In genomic region chr13:89955773-89956172, GRCh38 we compare ENCODE assay signal across 33 cellular contexts.
"Had no signal": no experiment of that assay in that cellular context is flagged by ENCODE, and none has a peak within 500 bp of the region (broad histone marks: within the 10 kb centered on the region; RNA-seq: fewer than 3 reads in every experiment).

No MANE protein-coding gene starts in this region.

- H3K27me3 ChIP-seq: ascending aorta, body of pancreas, brain microvascular endothelial cell, breast epithelium, cardiac muscle cell had no signal

- ATAC-seq: activated naive CD4-positive, alpha-beta T cell treated with anti-CD3 and anti-CD28 coated beads, Interleukin-2, amount 50 U/mL, for 72 hours; activated naive CD8-positive, alpha-beta T cell treated with anti-CD3 and anti-CD28 coated beads, Interleukin-2, amount 50 U/mL, for 24 hours; activated T-cell treated with anti-CD3 and anti-CD28 coated beads, Interleukin-2, amount 50 U/mL, for 4 hours; activated T-cell treated with anti-CD3 and anti-CD28 coated beads, Interleukin-2, amount 50 U/mL, for 72 hours; activated T-helper 17 cell treated with anti-CD3 and anti-CD28 coated beads, Interleukin-2, amount 50 U/mL, for 72 hours; body of pancreas had no signal

- H3K9me3 ChIP-seq: ascending aorta, body of pancreas had no signal

- H3K4me3 ChIP-seq: ascending aorta, body of pancreas, breast epithelium, cardiac muscle cell had no signal

- FAIRE-seq: astrocyte, bronchial epithelial cell had no signal

- DNase-seq: activated effector memory CD4-positive, alpha-beta T cell treated with anti-CD3 and anti-CD28 coated beads, Interleukin-2, amount 50 U/mL, for 16 hours; activated effector memory CD4-positive, alpha-beta T cell treated with Interleukin-2 at 50 U/mL for 16 hours; activated gamma-delta T cell; activated gamma-delta T cell treated with Interleukin-2 at 50 U/mL for 16 hours; activated naive CD4-positive, alpha-beta T cell; activated naive CD4-positive, alpha-beta T cell treated with anti-CD3 and anti-CD28 coated beads for 36 hours; activated naive CD4-positive, alpha-beta T cell treated with anti-CD3 and anti-CD28 coated beads, Interleukin-2, amount 10 ng/mL, durations not matched to agents 7 days and 5 days; activated naive CD4-positive, alpha-beta T cell treated with anti-CD3 and anti-CD28 coated beads, Interleukin-2, amount 50 U/mL, for 16 hours; activated naive CD4-positive, alpha-beta T cell treated with Interleukin-2 at 50 U/mL for 16 hours; activated naive CD8-positive, alpha-beta T cell treated with anti-CD3 and anti-CD28 coated beads for 36 hours; activated naive CD8-positive, alpha-beta T cell treated with anti-CD3 and anti-CD28 coated beads, Interleukin-2, amount 10 ng/mL, durations not matched to agents 7 days and 5 days; activated naive CD8-positive, alpha-beta T cell treated with anti-CD3 and anti-CD28 coated beads, Interleukin-2, amount 50 U/mL, for 24 hours; activated T-cell treated with anti-CD3 and anti-CD28 coated beads, Interleukin-2, amount 50 U/mL, for 1 hour; activated T-cell treated with anti-CD3 and anti-CD28 coated beads, Interleukin-2, amount 50 U/mL, for 24 hours; activated T-cell treated with anti-CD3 and anti-CD28 coated beads, Interleukin-2, amount 50 U/mL, for 4 hours; activated T-cell treated with anti-CD3 and anti-CD28 coated beads, Interleukin-2, amount 50 U/mL, for 48 hours; activated T-cell treated with anti-CD3 and anti-CD28 coated beads, Interleukin-2, amount 50 U/mL, for 72 hours; amniotic stem cell; amygdala; anterior cingulate cortex; aorta; body of pancreas; brain microvascular endothelial cell; caudate nucleus; central memory CD4-positive, alpha-beta T cell; cerebellar nuclear complex had no signal

- H3K36me3 ChIP-seq: ascending aorta, brain microvascular endothelial cell, cardiac muscle cell had no signal

- H3K27ac ChIP-seq: ascending aorta, body of pancreas, brain microvascular endothelial cell, breast epithelium, cardiac muscle cell had no signal

- H3K4me1 ChIP-seq: ascending aorta, body of pancreas, breast epithelium had no signal
